In genomic region chr1:200737647-200738296, GRCh38 we compare ENCODE assay signal across 8 cellular contexts. TPM values are rescaled to one million over a fixed set of nuclear protein-coding genes. Genes with fewer than 3 reads are reported as not detected.
DNase-seq lines count a peak whose midpoint lies in the region; ATAC-seq, FAIRE-seq and TF ChIP-seq lines count a peak whose summit lies in the region.

No MANE protein-coding gene starts in this region.

- in situ Hi-C loops in GM13977 (cut with MboI; ENCODE audit: low pct_unique_long_range_greater_than_20kb, low sequenced_read_pairs, unreplicated experiment), result no loop called here

- H3K36me3 Mint-ChIP-seq in stimulated activated naive CD8-positive, alpha-beta T cell treated with anti-CD3 and anti-CD28 coated beads, Interleukin-15, Interleukin-2, amounts not matched to agents 100 ng/mL and 50 ng/mL, for 24 hours (ENCODE audit: low read depth), result no peaks in the 10 kb centered on the region
- no peaks in the 10 kb centered on the region for H3K36me3 Mint-ChIP-seq in astrocyte (ENCODE audit: low read depth, unreplicated experiment)

- no peaks in the 10 kb centered on the region for H3K36me3 ChIP-seq in astrocyte (ENCODE audit: insufficient read depth, low read length)
- no peaks in the 10 kb centered on the region for H3K36me3 ChIP-seq in mucosa of rectum (ENCODE audit: control insufficient read depth in 2 of 2, insufficient read depth in 2 of 2, low read length in 2 of 2)

- H3K27me3 ChIP-seq in astrocyte (ENCODE audit: insufficient read depth, low read length) (no peaks in the 10 kb centered on the region), mucosa of rectum (ENCODE audit: control insufficient read depth in 2 of 2, insufficient read depth in 2 of 2, low read length in 2 of 2) (no peaks in the 10 kb centered on the region)

- H3K9ac ChIP-seq in astrocyte (ENCODE audit: low read length) (peak overlapping the region; percentile 80), mucosa of rectum (ENCODE audit: low read depth in 1 of 2, low read length in 2 of 2) (peak overlapping the region; percentile 18 to 21)

- H3K9me3 ChIP-seq in astrocyte (ENCODE audit: insufficient read depth, low read depth, low read length) (no peaks in the 10 kb centered on the region), mucosa of rectum (ENCODE audit: control insufficient read depth in 2 of 2, low read length in 2 of 2) (no peaks in the 10 kb centered on the region)

- H3K27ac ChIP-seq in astrocyte (ENCODE audit: low read depth, low read length), result peak overlapping the region; percentile 71
- H3K27ac ChIP-seq in mucosa of rectum (ENCODE audit: low read depth in 2 of 2, low read length in 2 of 2), result peak overlapping the region; percentile 4 to 61

- DNase-seq in stimulated activated naive CD8-positive, alpha-beta T cell treated with anti-CD3 and anti-CD28 coated beads, Interleukin-15, Interleukin-2, amounts not matched to agents 100 U/mL and 50 U/mL, for 24 hours, result no peak
- DNase-seq in astrocyte (ENCODE audit: low read depth) (no peak), cerebellum (ENCODE audit: low spot score) (no peak), DMS153 (lab: John Stamatoyannopoulos, UW) (no peak), GM13977 (ENCODE audit: low spot score) (no peak)

- peaks cover 33% of the 10 kb centered on the region for H3K79me2 ChIP-seq in astrocyte (ENCODE audit: insufficient read depth, low read length)

- peak overlapping the region; percentile 93 for H3K4me3 Mint-ChIP-seq in stimulated activated naive CD8-positive, alpha-beta T cell treated with anti-CD3 and anti-CD28 coated beads, Interleukin-15, Interleukin-2, amounts not matched to agents 100 ng/mL and 50 ng/mL, for 24 hours
- H3K4me3 Mint-ChIP-seq in astrocyte (ENCODE audit: unreplicated experiment), result peak overlapping the region; percentile 87

- peaks cover 12% of the 10 kb centered on the region for H3K27me3 Mint-ChIP-seq in stimulated activated naive CD8-positive, alpha-beta T cell treated with anti-CD3 and anti-CD28 coated beads, Interleukin-15, Interleukin-2, amounts not matched to agents 100 ng/mL and 50 ng/mL, for 24 hours
- no peaks in the 10 kb centered on the region for H3K27me3 Mint-ChIP-seq in astrocyte (ENCODE audit: low read depth, unreplicated experiment)

- H3K4me3 ChIP-seq in astrocyte (ENCODE audit: insufficient read depth, low read depth, low read length) (peak overlapping the region; percentile 62), mucosa of rectum (ENCODE audit: low read length in 2 of 2) (peak overlapping the region; percentile 52 to 74)

- no peaks in the 10 kb centered on the region for H3K9me3 Mint-ChIP-seq in stimulated activated naive CD8-positive, alpha-beta T cell treated with anti-CD3 and anti-CD28 coated beads, Interleukin-15, Interleukin-2, amounts not matched to agents 100 ng/mL and 50 ng/mL, for 24 hours
- H3K9me3 Mint-ChIP-seq in astrocyte (ENCODE audit: unreplicated experiment), result no peaks in the 10 kb centered on the region

- peak overlapping the region; percentile 96 for H2AFZ ChIP-seq in astrocyte (ENCODE audit: low read depth, low read length)

- peak overlapping the region; percentile 99 for H3K4me2 ChIP-seq in astrocyte (ENCODE audit: low read length)

- H4K20me1 ChIP-seq in astrocyte (ENCODE audit: insufficient read depth, low read length), result peaks cover 29% of the 10 kb centered on the region

- no peak for ATAC-seq in stimulated activated naive CD8-positive, alpha-beta T cell treated with anti-CD3 and anti-CD28 coated beads, Interleukin-15, Interleukin-2, amounts not matched to agents 100 U/mL and 50 U/mL, for 24 hours
- ATAC-seq in GM19035 (IDR thresholded peaks at IDR 0.05; ENCODE audit: unreplicated experiment), result no peak

- TF ChIP-seq CTCF in astrocyte (IDR thresholded peaks at IDR 0.05; ENCODE audit: insufficient read depth, low read depth, low read length) (no peak), GM13977 (IDR thresholded peaks at IDR 0.05; ENCODE audit: extremely low read depth, insufficient read depth, missing control alignments) (no peak)

- no peak for FAIRE-seq in astrocyte (lab: Jason Lieb, UNC)

- H3K27ac Mint-ChIP-seq in stimulated activated naive CD8-positive, alpha-beta T cell treated with anti-CD3 and anti-CD28 coated beads, Interleukin-15, Interleukin-2, amounts not matched to agents 100 ng/mL and 50 ng/mL, for 24 hours, result peak overlapping the region; percentile 57
- H3K27ac Mint-ChIP-seq in astrocyte (ENCODE audit: unreplicated experiment), result no peak overlapping the region

- peaks cover 12% of the 10 kb centered on the region for H3K4me1 ChIP-seq in astrocyte (ENCODE audit: insufficient read depth, low read length)
- peaks cover 7 to 18% of the 10 kb centered on the region in 2 donors for H3K4me1 ChIP-seq in mucosa of rectum (ENCODE audit: control insufficient read depth in 2 of 2, insufficient read depth in 2 of 2, low read length in 2 of 2)

- peaks cover 61% of the 10 kb centered on the region for H3K4me1 Mint-ChIP-seq in stimulated activated naive CD8-positive, alpha-beta T cell treated with anti-CD3 and anti-CD28 coated beads, Interleukin-15, Interleukin-2, amounts not matched to agents 100 ng/mL and 50 ng/mL, for 24 hours (ENCODE audit: low read depth)
- peaks cover 13% of the 10 kb centered on the region for H3K4me1 Mint-ChIP-seq in astrocyte (ENCODE audit: low read depth, unreplicated experiment)

RNA-seq across cellular contexts. Expression of gene CAMSAP2, which starts 0.9 kb away (rescaled TPM):
- total RNA-seq in astrocyte (45.6 and 49.4 TPM in 2 replicates), cerebellum (105 TPM)
